In the genomic region with DNA sequence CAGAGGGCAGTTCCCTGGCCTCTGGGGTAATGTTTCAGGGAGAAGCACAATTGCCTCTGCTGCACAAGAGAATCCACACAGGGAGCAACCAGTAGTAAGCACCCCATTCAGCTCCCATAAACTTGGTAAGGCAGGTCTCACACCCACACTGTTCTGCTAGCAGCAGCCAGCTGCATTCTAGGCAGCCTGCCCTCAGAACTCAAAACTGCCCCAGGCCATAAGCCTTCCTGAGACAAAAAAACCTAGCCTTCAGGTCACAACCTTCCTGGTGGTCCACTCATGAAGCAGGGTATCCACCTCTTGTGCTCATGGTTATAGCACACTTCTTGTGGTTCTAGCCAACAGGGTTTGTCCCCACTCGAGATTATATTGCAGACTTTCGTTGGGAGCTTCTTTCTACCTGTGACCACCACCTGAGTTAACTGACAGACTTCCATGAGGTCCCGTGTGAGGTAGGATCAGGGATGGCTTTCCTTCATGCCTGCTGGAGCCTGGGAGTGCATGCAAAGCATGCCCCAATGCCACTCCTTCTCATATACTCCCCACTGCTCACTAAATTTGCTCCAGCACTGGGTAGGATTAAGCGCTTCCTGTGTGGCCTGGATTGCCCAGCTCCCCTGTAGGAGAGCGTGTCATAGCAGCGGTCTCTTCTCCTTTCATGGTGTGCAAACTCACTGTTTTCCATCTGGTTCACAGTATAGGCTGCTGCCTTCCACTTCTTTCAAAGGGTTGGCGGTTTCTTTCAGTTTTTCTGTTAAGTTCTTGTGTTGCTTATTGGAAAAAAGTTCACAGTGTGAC, we compare ENCODE assay signal across 18 cellular contexts. TPM values are rescaled to one million over a fixed set of nuclear protein-coding genes. Genes with fewer than 3 reads are reported as not detected.
"Had no signal": no experiment of that assay in that cellular context is flagged by ENCODE, and none has a peak within 500 bp of the region (broad histone marks: within the 10 kb centered on the region; RNA-seq: fewer than 3 reads in every experiment).

No MANE protein-coding gene starts in this region.

- H3K4me3 Mint-ChIP-seq: naive thymus-derived CD4-positive, alpha-beta T cell; nephron progenitor cell had no signal

- H3K4me3 ChIP-seq: dorsolateral prefrontal cortex, heart left ventricle, sigmoid colon, skin epidermis, stomach, thoracic aorta had no signal

- DNase-seq: cortex of kidney; dorsolateral prefrontal cortex; effector CD8-positive, alpha-beta T cell; heart left ventricle; hippocampal formation; left colon; mesendoderm; naive thymus-derived CD4-positive, alpha-beta T cell; nephron progenitor cell; posterior cingulate gyrus; sigmoid colon; stimulated activated CD4-positive, alpha-beta T cell treated with anti-CD3 and anti-CD28 coated beads, Interleukin-2, amount 100 ng/mL, for 24 hours; stimulated activated CD4-positive, alpha-beta T cell treated with anti-CD3 and anti-CD28 coated beads, Interleukin-4, amount 100 ng/mL, for 4 hours; stimulated activated naive CD4-positive, alpha-beta T cell; stomach had no signal

- H3K27me3 ChIP-seq: heart left ventricle, neutrophil, sigmoid colon, stomach had no signal

- H3K36me3 ChIP-seq: heart left ventricle, neutrophil, sigmoid colon, stomach, thoracic aorta had no signal

- H3K27ac ChIP-seq: dorsolateral prefrontal cortex, heart left ventricle, neutrophil, sigmoid colon, skin epidermis, stomach, thoracic aorta had no signal

- ATAC-seq: left colon; naive thymus-derived CD4-positive, alpha-beta T cell had no signal

- H3K27ac Mint-ChIP-seq: naive thymus-derived CD4-positive, alpha-beta T cell; nephron progenitor cell had no signal

- H3K4me1 Mint-ChIP-seq: naive thymus-derived CD4-positive, alpha-beta T cell; nephron progenitor cell had no signal

- H3K9me3 ChIP-seq: neutrophil, sigmoid colon had no signal

- H3K4me1 ChIP-seq: heart left ventricle, sigmoid colon, stomach had no signal

RNA-seq across cellular contexts. Expression of gene ABI3BP, which starts 33.9 kb away (rescaled TPM):
- total RNA-seq: naive thymus-derived CD4-positive, alpha-beta T cell had no signal
